In the genomic region with DNA sequence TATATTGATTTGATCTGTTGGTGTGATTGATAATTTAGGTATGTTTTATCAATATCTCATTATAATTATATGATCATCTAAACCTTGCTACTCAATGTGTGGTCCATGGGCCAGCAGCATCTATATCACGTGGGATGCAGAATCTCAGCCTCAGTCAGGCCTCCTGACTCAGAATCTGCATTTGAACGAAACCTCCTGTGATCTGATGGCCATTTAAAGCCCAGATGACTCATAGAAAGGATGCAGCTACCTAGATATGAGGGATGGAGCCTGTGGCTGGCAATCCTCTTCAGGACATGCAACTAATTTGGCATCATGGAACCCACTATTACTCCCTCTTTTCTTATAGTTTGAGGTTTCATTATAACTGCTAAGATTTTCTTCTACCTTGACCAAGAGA, we compare ENCODE assay signal across 33 cellular contexts. TPM values are rescaled to one million over a fixed set of nuclear protein-coding genes. Genes with fewer than 3 reads are reported as not detected.
DNase-seq lines count a peak whose midpoint lies in the region; ATAC-seq, FAIRE-seq and TF ChIP-seq lines count a peak whose summit lies in the region.
"Had no signal": no experiment of that assay in that cellular context is flagged by ENCODE, and none has a peak within 500 bp of the region (broad histone marks: within the 10 kb centered on the region; RNA-seq: fewer than 3 reads in every experiment).

No MANE protein-coding gene starts in this region.

- H3K27me3 ChIP-seq in OCI-LY1 (ENCODE audit: insufficient read depth, low read length) (no peaks in the 10 kb centered on the region), bronchial epithelial cell (ENCODE audit: control insufficient read depth, insufficient read depth, low read length) (no peaks in the 10 kb centered on the region), stomach (no peaks in the 10 kb centered on the region)
- H3K27me3 ChIP-seq: hepatocyte, Peyer's patch, SJCRH30, suprapubic skin had no signal

- FAIRE-seq in bronchial epithelial cell (lab: Jason Lieb, UNC): no peak
- FAIRE-seq: frontal cortex had no signal

- no peaks in the 10 kb centered on the region for H3K36me3 Mint-ChIP-seq in activated naive CD8-positive, alpha-beta T cell treated with anti-CD3 and anti-CD28 coated beads, Interleukin-2, amount 10 ng/mL, durations not matched to agents 7 days and 5 days
- no peaks in the 10 kb centered on the region for H3K36me3 Mint-ChIP-seq in activated naive CD8-positive, alpha-beta T cell treated with anti-CD3 and anti-CD28 coated beads, Interleukin-2, amount 50 U/mL, for 24 hours (ENCODE audit: low read depth)
- H3K36me3 Mint-ChIP-seq: activated naive CD4-positive, alpha-beta T cell treated with anti-CD3 and anti-CD28 coated beads, Interleukin-2, amount 50 U/mL, for 72 hours; naive thymus-derived CD8-positive, alpha-beta T cell had no signal

- H3K36me3 ChIP-seq in OCI-LY1 (ENCODE audit: insufficient read depth, low read length) (no peaks in the 10 kb centered on the region), bronchial epithelial cell (ENCODE audit: control insufficient read depth, insufficient read depth, low read length) (no peaks in the 10 kb centered on the region), stomach (no peaks in the 10 kb centered on the region)
- H3K36me3 ChIP-seq: left ventricle myocardium inferior, Peyer's patch, SJCRH30, suprapubic skin had no signal

- peaks cover 41% of the 10 kb centered on the region for H3K4me1 ChIP-seq in OCI-LY1 (ENCODE audit: insufficient read depth, low read length, severe bottlenecking)
- H3K4me1 ChIP-seq in stomach: peaks cover 0 to 26% (median 12%) of the 10 kb centered on the region in 4 donors
- H3K4me1 ChIP-seq: left ventricle myocardium inferior, Peyer's patch, suprapubic skin had no signal

- no peak overlapping the region for H3K4me2 ChIP-seq in OCI-LY1 (ENCODE audit: low read length)
- H3K4me2 ChIP-seq: hepatocyte had no signal

- no peaks in the 10 kb centered on the region for H3K79me2 ChIP-seq in OCI-LY1 (ENCODE audit: insufficient read depth, low read length)
- H3K79me2 ChIP-seq: hepatocyte had no signal

- no peak for ATAC-seq in activated naive CD8-positive, alpha-beta T cell treated with anti-CD3 and anti-CD28 coated beads, Interleukin-2, amount 10 ng/mL, durations not matched to agents 7 days and 5 days (ENCODE audit: low read depth)
- no peak for ATAC-seq in activated naive CD8-positive, alpha-beta T cell treated with anti-CD3 and anti-CD28 coated beads, Interleukin-2, amount 50 U/mL, for 24 hours
- ATAC-seq: activated CD4-positive, alpha-beta T cell treated with anti-CD3 and anti-CD28 coated beads for 36 hours; naive thymus-derived CD8-positive, alpha-beta T cell had no signal

- TF ChIP-seq POLR2A in stomach (IDR thresholded peaks at IDR 0.05): no peak

- no peaks in the 10 kb centered on the region for H3K27me3 Mint-ChIP-seq in activated naive CD8-positive, alpha-beta T cell treated with anti-CD3 and anti-CD28 coated beads, Interleukin-2, amount 10 ng/mL, durations not matched to agents 7 days and 5 days
- H3K27me3 Mint-ChIP-seq in activated naive CD8-positive, alpha-beta T cell treated with anti-CD3 and anti-CD28 coated beads, Interleukin-2, amount 50 U/mL, for 24 hours: peaks cover 3% of the 10 kb centered on the region

- no peak overlapping the region for H3K4me3 ChIP-seq in OCI-LY1 (ENCODE audit: low read depth, low read length, poor library complexity, severe bottlenecking)
- no peak overlapping the region for H3K4me3 ChIP-seq in bronchial epithelial cell (ENCODE audit: low read depth, low read length)
- H3K4me3 ChIP-seq in foreskin fibroblast (ENCODE audit: low read depth in 1 of 2, low read length in 2 of 2): no peak overlapping the region
- no peak overlapping the region for H3K4me3 ChIP-seq in stomach
- H3K4me3 ChIP-seq: hepatocyte, left ventricle myocardium inferior, Peyer's patch, SJCRH30, skin epidermis, suprapubic skin had no signal

- H3K9ac ChIP-seq in OCI-LY1 (ENCODE audit: low read length): no peak overlapping the region

- no peaks in the 10 kb centered on the region for H3K9me3 Mint-ChIP-seq in activated naive CD8-positive, alpha-beta T cell treated with anti-CD3 and anti-CD28 coated beads, Interleukin-2, amount 10 ng/mL, durations not matched to agents 7 days and 5 days
- H3K9me3 Mint-ChIP-seq in activated naive CD8-positive, alpha-beta T cell treated with anti-CD3 and anti-CD28 coated beads, Interleukin-2, amount 50 U/mL, for 24 hours: no peaks in the 10 kb centered on the region
- H3K9me3 Mint-ChIP-seq: activated naive CD4-positive, alpha-beta T cell treated with anti-CD3 and anti-CD28 coated beads, Interleukin-2, amount 50 U/mL, for 72 hours; naive thymus-derived CD8-positive, alpha-beta T cell had no signal

- no peaks in the 10 kb centered on the region for H3F3A ChIP-seq in OCI-LY1 (ENCODE audit: insufficient read depth, low read length)

- H3K9me2 ChIP-seq in OCI-LY1 (ENCODE audit: low read depth, low read length): no peaks in the 10 kb centered on the region

- no peaks in the 10 kb centered on the region for H3K9me3 ChIP-seq in OCI-LY1 (ENCODE audit: low read length)
- H3K9me3 ChIP-seq in stomach: no peaks in the 10 kb centered on the region
- H3K9me3 ChIP-seq: left ventricle myocardium inferior, Peyer's patch, SJCRH30, suprapubic skin had no signal

- TF ChIP-seq CTCF in OCI-LY1 (IDR thresholded peaks at IDR 0.05; ENCODE audit: low read length) (no peak), bronchial epithelial cell (IDR thresholded peaks at IDR 0.05; ENCODE audit: insufficient read depth, low read length, severe bottlenecking) (no peak), foreskin fibroblast (IDR thresholded peaks at IDR 0.05; ENCODE audit: low read depth, low read length) (no peak), stomach (IDR thresholded peaks at IDR 0.05) (no peak)

- WGBS in stomach, 5 donors: 85 to 96% (median 89%) methylated on average over 2 of the region's 2 CpGs

- H3K4me1 Mint-ChIP-seq in activated naive CD8-positive, alpha-beta T cell treated with anti-CD3 and anti-CD28 coated beads, Interleukin-2, amount 10 ng/mL, durations not matched to agents 7 days and 5 days: peaks cover 33% of the 10 kb centered on the region
- H3K4me1 Mint-ChIP-seq in activated naive CD8-positive, alpha-beta T cell treated with anti-CD3 and anti-CD28 coated beads, Interleukin-2, amount 50 U/mL, for 24 hours: peaks cover 37% of the 10 kb centered on the region

- no peaks in the 10 kb centered on the region for H4K20me1 ChIP-seq in OCI-LY1 (ENCODE audit: insufficient read depth, low read length)

- TF ChIP-seq EP300 in stomach (IDR thresholded peaks at IDR 0.05): no peak

- POLR2A ChIA-PET in activated naive CD8-positive, alpha-beta T cell treated with anti-CD3 and anti-CD28 coated beads, Interleukin-2, amount 10 ng/mL, durations not matched to agents 7 days and 5 days (lab: Charles Lee): no interaction called here

- DNase-seq in activated naive CD8-positive, alpha-beta T cell treated with anti-CD3 and anti-CD28 coated beads, Interleukin-2, amount 10 ng/mL, durations not matched to agents 7 days and 5 days: no peak
- DNase-seq in activated naive CD8-positive, alpha-beta T cell treated with anti-CD3 and anti-CD28 coated beads, Interleukin-2, amount 50 U/mL, for 24 hours: no peak
- peak; percentile 36 for DNase-seq in bronchial epithelial cell (ENCODE audit: low read depth)
- no peak for DNase-seq in globus pallidus (ENCODE audit: low spot score)
- no peak for DNase-seq in foreskin fibroblast
- no peak for DNase-seq in stomach
- DNase-seq in amygdala (lab: John Stamatoyannopoulos, UW): no peak
- DNase-seq: activated CD4-positive, alpha-beta T cell treated with anti-CD3 and anti-CD28 coated beads for 36 hours; C1 segment of cervical spinal cord; EL; KG1; left ventricle myocardium inferior; midbrain; naive thymus-derived CD8-positive, alpha-beta T cell; NCI-H146; NCI-H2171; NCI-H524 treated with DMSO at 0.1 percent for 48 hours; NK-92 treated with Interleukin-12 subunit alpha and Interleukin-12 subunit beta, amount 100 ng/mL, for 24 hours; Peyer's patch; SJCRH30; stimulated activated CD4-positive, alpha-beta T cell treated with anti-CD3 and anti-CD28 coated beads, Interleukin-1b, Interleukin-23, amount 100 ng/mL, for 48 hours had no signal

- intact Hi-C loops in stomach (cut with DNase I; ENCODE audit: low total_unique reads): no loop called here

- H3K27ac ChIP-seq in OCI-LY1 (ENCODE audit: low read depth, low read length, poor library complexity, severe bottlenecking) (peak overlapping the region; percentile 4), stomach (no peak overlapping the region)
- H3K27ac ChIP-seq: left ventricle myocardium inferior, Peyer's patch, SJCRH30, skin epidermis, suprapubic skin had no signal

- no peak overlapping the region for H2AFZ ChIP-seq in OCI-LY1 (ENCODE audit: low read length)
- H2AFZ ChIP-seq: hepatocyte had no signal

- no peak overlapping the region for H3K4me3 Mint-ChIP-seq in activated naive CD8-positive, alpha-beta T cell treated with anti-CD3 and anti-CD28 coated beads, Interleukin-2, amount 10 ng/mL, durations not matched to agents 7 days and 5 days
- H3K4me3 Mint-ChIP-seq in activated naive CD8-positive, alpha-beta T cell treated with anti-CD3 and anti-CD28 coated beads, Interleukin-2, amount 50 U/mL, for 24 hours: no peak overlapping the region
- H3K4me3 Mint-ChIP-seq: activated CD4-positive, alpha-beta T cell treated with anti-CD3 and anti-CD28 coated beads for 36 hours; naive thymus-derived CD8-positive, alpha-beta T cell had no signal

- H3K27ac Mint-ChIP-seq in activated naive CD8-positive, alpha-beta T cell treated with anti-CD3 and anti-CD28 coated beads, Interleukin-2, amount 10 ng/mL, durations not matched to agents 7 days and 5 days: peak overlapping the region; percentile 21
- H3K27ac Mint-ChIP-seq in activated naive CD8-positive, alpha-beta T cell treated with anti-CD3 and anti-CD28 coated beads, Interleukin-2, amount 50 U/mL, for 24 hours: no peak overlapping the region
- H3K27ac Mint-ChIP-seq: activated CD4-positive, alpha-beta T cell treated with anti-CD3 and anti-CD28 coated beads for 36 hours; activated naive CD4-positive, alpha-beta T cell treated with anti-CD3 and anti-CD28 coated beads, Interleukin-2, amount 50 U/mL, for 72 hours had no signal

RNA-seq across cellular contexts. Expression of a gene that starts 11.3 kb away (rescaled TPM):
- total RNA-seq in activated naive CD8-positive, alpha-beta T cell treated with anti-CD3 and anti-CD28 coated beads, Interleukin-2, amount 10 ng/mL, durations not matched to agents 7 days and 5 days: under 1 TPM; 0.55 to 0.68 TPM
- 0.13 and 0.26 TPM in 2 replicates for total RNA-seq in bronchial epithelial cell
- total RNA-seq in stomach: not detected
- polyA plus RNA-seq in stomach: under 1 TPM in 1 of 3 donors, not detected in 2; 0.31 TPM
- total RNA-seq: activated CD4-positive, alpha-beta T cell treated with anti-CD3 and anti-CD28 coated beads for 36 hours; activated naive CD4-positive, alpha-beta T cell treated with anti-CD3 and anti-CD28 coated beads, Interleukin-2, amount 50 U/mL, for 72 hours; cerebellum; epithelial cell of proximal tubule; frontal cortex; left ventricle myocardium inferior; omental fat pad; Peyer's patch; renal cortical epithelial cell; T-helper 1 cell treated with Interleukin-12 subunit alpha and Interleukin-12 subunit beta and Interleukin-4 antibody, amounts not matched to agents 30 ng/mL and 1 ng/mL, for 36 hours; ureter had no signal
